ENCODE assay signal across 2 cellular contexts in the genomic region with DNA sequence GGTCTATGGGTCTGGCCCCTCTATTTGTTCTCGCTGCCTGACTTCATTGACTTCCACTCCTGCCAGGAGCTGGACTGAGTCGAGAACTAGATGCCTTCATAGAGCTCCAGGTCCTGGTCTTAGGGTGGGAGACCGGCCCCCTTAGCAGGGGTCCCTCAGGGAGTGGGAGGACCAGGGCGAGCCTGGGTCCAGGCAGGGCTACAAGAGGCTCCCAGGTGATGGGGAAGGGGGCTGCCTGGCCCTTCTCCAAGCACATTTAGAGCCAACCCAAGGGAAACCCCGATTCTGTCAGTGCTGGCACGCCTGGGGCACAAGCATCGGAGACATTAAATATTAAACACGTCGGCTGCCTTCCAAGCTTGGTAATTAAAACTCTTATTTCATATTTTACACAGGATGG.
TF ChIP-seq lines count a peak whose summit lies in the region.

No MANE protein-coding gene starts in this region.

TF ChIP-seq in SK-N-SH treated with all-trans-retinoic acid at 6 μM for 48 hours, 23 proteins besides CTCF, POLR2A, EP300 and RAD21:
- no peak for TF ChIP-seq ISL1 (CRISPR knock-in tag; IDR thresholded peaks at IDR 0.05)
- no peak for TF ChIP-seq ZNF70 (CRISPR knock-in tag; IDR thresholded peaks at IDR 0.05)
- no peak for TF ChIP-seq ZNF565 (CRISPR knock-in tag; conservative IDR thresholded peaks at IDR 0.05; ENCODE audit: low read depth)
- no peak for TF ChIP-seq ARNTL (CRISPR knock-in tag; IDR thresholded peaks at IDR 0.05; ENCODE audit: borderline replicate concordance, low read depth)
- TF ChIP-seq TOX (CRISPR knock-in tag; IDR thresholded peaks at IDR 0.05; ENCODE audit: borderline replicate concordance) = no peak
- TF ChIP-seq TCF4 (CRISPR knock-in tag; IDR thresholded peaks at IDR 0.05; ENCODE audit: borderline replicate concordance) = no peak
- no peak for TF ChIP-seq ZC3H10 (CRISPR knock-in tag; IDR thresholded peaks at IDR 0.05)
- no peak for TF ChIP-seq CSRNP3 (CRISPR knock-in tag; IDR thresholded peaks at IDR 0.05)
- TF ChIP-seq, protein P1, sequence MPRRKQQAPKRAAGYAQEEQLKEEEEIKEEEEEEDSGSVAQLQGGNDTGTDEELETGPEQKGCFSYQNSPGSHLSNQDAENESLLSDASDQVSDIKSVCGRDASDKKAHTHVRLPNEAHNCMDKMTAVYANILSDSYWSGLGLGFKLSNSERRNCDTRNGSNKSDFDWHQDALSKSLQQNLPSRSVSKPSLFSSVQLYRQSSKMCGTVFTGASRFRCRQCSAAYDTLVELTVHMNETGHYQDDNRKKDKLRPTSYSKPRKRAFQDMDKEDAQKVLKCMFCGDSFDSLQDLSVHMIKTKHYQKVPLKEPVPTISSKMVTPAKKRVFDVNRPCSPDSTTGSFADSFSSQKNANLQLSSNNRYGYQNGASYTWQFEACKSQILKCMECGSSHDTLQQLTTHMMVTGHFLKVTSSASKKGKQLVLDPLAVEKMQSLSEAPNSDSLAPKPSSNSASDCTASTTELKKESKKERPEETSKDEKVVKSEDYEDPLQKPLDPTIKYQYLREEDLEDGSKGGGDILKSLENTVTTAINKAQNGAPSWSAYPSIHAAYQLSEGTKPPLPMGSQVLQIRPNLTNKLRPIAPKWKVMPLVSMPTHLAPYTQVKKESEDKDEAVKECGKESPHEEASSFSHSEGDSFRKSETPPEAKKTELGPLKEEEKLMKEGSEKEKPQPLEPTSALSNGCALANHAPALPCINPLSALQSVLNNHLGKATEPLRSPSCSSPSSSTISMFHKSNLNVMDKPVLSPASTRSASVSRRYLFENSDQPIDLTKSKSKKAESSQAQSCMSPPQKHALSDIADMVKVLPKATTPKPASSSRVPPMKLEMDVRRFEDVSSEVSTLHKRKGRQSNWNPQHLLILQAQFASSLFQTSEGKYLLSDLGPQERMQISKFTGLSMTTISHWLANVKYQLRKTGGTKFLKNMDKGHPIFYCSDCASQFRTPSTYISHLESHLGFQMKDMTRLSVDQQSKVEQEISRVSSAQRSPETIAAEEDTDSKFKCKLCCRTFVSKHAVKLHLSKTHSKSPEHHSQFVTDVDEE (CRISPR knock-in tag; IDR thresholded peaks at IDR 0.05) = no peak
- TF ChIP-seq CSDC2 (CRISPR knock-in tag; IDR thresholded peaks at IDR 0.05) = no peak
- no peak for TF ChIP-seq PPARA (CRISPR knock-in tag; IDR thresholded peaks at IDR 0.05; ENCODE audit: borderline replicate concordance)
TF ChIP-seq in SK-N-SH treated with all-trans-retinoic acid at 6 μM for 48 hours: peak in this region for 0.

TF ChIP-seq in SK-N-SH, 30 proteins besides CTCF, POLR2A, EP300 and RAD21:
- no peak for TF ChIP-seq GATA2 (CRISPR knock-in tag; IDR thresholded peaks at IDR 0.05)
- TF ChIP-seq ELF1 (IDR thresholded peaks at IDR 0.05) = no peak
- TF ChIP-seq FOXJ3 (CRISPR knock-in tag; IDR thresholded peaks at IDR 0.05) = no peak
- no peak for TF ChIP-seq MEF2A (IDR thresholded peaks at IDR 0.05; ENCODE audit: borderline replicate concordance, low read depth)
- no peak for TF ChIP-seq REST (IDR thresholded peaks at IDR 0.05; ENCODE audit: low read depth, low read length)
- no peak for TF ChIP-seq NFIC (IDR thresholded peaks at IDR 0.05; ENCODE audit: borderline replicate concordance)
- no peak for TF ChIP-seq TEAD4 (IDR thresholded peaks at IDR 0.05; ENCODE audit: borderline replicate concordance, insufficient read depth)
- TF ChIP-seq, protein P2, sequence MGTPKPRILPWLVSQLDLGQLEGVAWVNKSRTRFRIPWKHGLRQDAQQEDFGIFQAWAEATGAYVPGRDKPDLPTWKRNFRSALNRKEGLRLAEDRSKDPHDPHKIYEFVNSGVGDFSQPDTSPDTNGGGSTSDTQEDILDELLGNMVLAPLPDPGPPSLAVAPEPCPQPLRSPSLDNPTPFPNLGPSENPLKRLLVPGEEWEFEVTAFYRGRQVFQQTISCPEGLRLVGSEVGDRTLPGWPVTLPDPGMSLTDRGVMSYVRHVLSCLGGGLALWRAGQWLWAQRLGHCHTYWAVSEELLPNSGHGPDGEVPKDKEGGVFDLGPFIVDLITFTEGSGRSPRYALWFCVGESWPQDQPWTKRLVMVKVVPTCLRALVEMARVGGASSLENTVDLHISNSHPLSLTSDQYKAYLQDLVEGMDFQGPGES (IDR thresholded peaks at IDR 0.05; ENCODE audit: low read depth, low read length) = no peak
- no peak for TF ChIP-seq JUND (IDR thresholded peaks at IDR 0.05)
- no peak for TF ChIP-seq FOXM1 (IDR thresholded peaks at IDR 0.05; ENCODE audit: low read depth)
- TF ChIP-seq MXI1 (IDR thresholded peaks at IDR 0.05; ENCODE audit: low read depth, low read length) = no peak
- no peak for TF ChIP-seq TCF12 (IDR thresholded peaks at IDR 0.05)
- TF ChIP-seq SIN3A (IDR thresholded peaks at IDR 0.05; ENCODE audit: borderline replicate concordance, low read depth, low read length) = no peak
- TF ChIP-seq EZH2phosphoT487 (IDR thresholded peaks at IDR 0.05; ENCODE audit: borderline replicate concordance, low read depth) = no peak
- TF ChIP-seq GABPA (IDR thresholded peaks at IDR 0.05; ENCODE audit: low read depth) = no peak
- TF ChIP-seq MAX (IDR thresholded peaks at IDR 0.05; ENCODE audit: low read depth) = no peak
- TF ChIP-seq RFX5 (IDR thresholded peaks at IDR 0.05; ENCODE audit: low read length) = no peak
- TF ChIP-seq RXRA (IDR thresholded peaks at IDR 0.05; ENCODE audit: borderline replicate concordance, low read depth) = no peak
